In genomic region chr18:44548291-44549221, GRCh38 we compare ENCODE assay signal across 11 cellular contexts.
DNase-seq lines count a peak whose midpoint lies in the region; ATAC-seq and TF ChIP-seq lines count a peak whose summit lies in the region.
"Had no signal": no experiment of that assay in that cellular context is flagged by ENCODE, and none has a peak within 500 bp of the region (broad histone marks: within the 10 kb centered on the region; RNA-seq: fewer than 3 reads in every experiment).

No MANE protein-coding gene starts in this region.

- no peaks in the 10 kb centered on the region for H4K20me1 ChIP-seq in GM23248 (ENCODE audit: insufficient read depth)

- no peaks in the 10 kb centered on the region for H3K36me3 ChIP-seq in GM23248 (ENCODE audit: low read depth)
- H3K36me3 ChIP-seq: prostate gland had no signal

- in situ Hi-C loops in GM23248 (cut with MboI) = no loop called here

- H3K79me2 ChIP-seq in GM23248 (ENCODE audit: insufficient read depth) = no peaks in the 10 kb centered on the region

- no peak for TF ChIP-seq CTCF in fibroblast of mammary gland (conservative IDR thresholded peaks at IDR 0.05; ENCODE audit: control insufficient read depth, insufficient read depth, low read depth, low read length)

- intact Hi-C loops in sciatic nerve (cut with DNase I) = no loop called here

- H2AFZ ChIP-seq in GM23248 = 0 out of 2 replicates have a peak overlapping the region, but pooled peaks have one; percentile 10

- peaks cover 8% of the 10 kb centered on the region; the same call in 1 of the 2 replicates for H3K4me1 ChIP-seq in GM23248 (ENCODE audit: insufficient read depth)
- H3K4me1 ChIP-seq: prostate gland had no signal

- ATAC-seq in sciatic nerve = peak; percentile 92

- no peaks in the 10 kb centered on the region for H3K9me3 ChIP-seq in GM23248 (ENCODE audit: low read depth)
- H3K9me3 ChIP-seq: prostate gland had no signal

- H3K4me2 ChIP-seq in GM23248 (ENCODE audit: unreplicated experiment) = no peak overlapping the region

- no peak overlapping the region for H3K27ac ChIP-seq in GM23248
- H3K27ac ChIP-seq: prostate gland had no signal

- H3K9ac ChIP-seq in GM23248 = no peak overlapping the region

- H3K27me3 ChIP-seq in GM23248 (replicated peaks; ENCODE audit: insufficient read depth) = no peaks in the 10 kb centered on the region

- H3K9me2 ChIP-seq in GM23248 (ENCODE audit: insufficient read depth) = no peaks in the 10 kb centered on the region

- peak; percentile 56 for DNase-seq in GM23248
- peak; percentile 87 for DNase-seq in NOMO-1 treated with DMSO at 0.1 percent for 48 hours (lab: John Stamatoyannopoulos, UW; ENCODE audit: unreplicated experiment)
- DNase-seq in fibroblast of mammary gland (ENCODE audit: low read depth) = peak; percentile 79
- DNase-seq in sciatic nerve (ENCODE audit: low spot score) = no peak
- DNase-seq in activated CD4-positive, alpha-beta T cell treated with anti-CD3 and anti-CD28 coated beads for 1 hour = no peak
- DNase-seq in activated CD4-positive, alpha-beta T cell treated with anti-CD3 and anti-CD28 coated beads for 4 hours = no peak
- no peak for DNase-seq in NCI-H345 (lab: John Stamatoyannopoulos, UW)
- DNase-seq: activated CD4-positive, alpha-beta T cell treated with anti-CD3 and anti-CD28 coated beads, Interleukin-2, amount 10 ng/mL, durations not matched to agents 24 days and 14 days; activated effector memory CD4-positive, alpha-beta T cell treated with anti-CD3 and anti-CD28 coated beads, Interleukin-2, amount 50 U/mL, for 16 hours; NCI-H526 treated with DMSO at 0.1 percent for 48 hours had no signal

- no peak overlapping the region for H3K4me3 ChIP-seq in GM23248
- H3K4me3 ChIP-seq in fibroblast of mammary gland (ENCODE audit: control insufficient read depth, low read depth, low read length) = no peak overlapping the region
- H3K4me3 ChIP-seq: prostate gland had no signal

- peaks cover 11% of the 10 kb centered on the region for H3F3A ChIP-seq in GM23248 (ENCODE audit: insufficient read depth)

- 33 to 34% methylated on average over 7 of the region's 7 CpGs for WGBS in GM23248 (ENCODE audit: low coverage in 1 of 2, low lambda C conversion rate in 2 of 2, missing lambda C conversion rate in 2 of 2), 2 experiments

Comparison
In these comparisons a context has a peak if more than half of its experiments do, and no peak if none do; other contexts are left out.
1. DNase-seq: peak in GM23248 (single experiment), NOMO-1 treated with DMSO at 0.1 percent for 48 hours (single experiment) and fibroblast of mammary gland (single experiment); none in sciatic nerve (single experiment), activated CD4-positive, alpha-beta T cell treated with anti-CD3 and anti-CD28 coated beads for 1 hour (single experiment), activated CD4-positive, alpha-beta T cell treated with anti-CD3 and anti-CD28 coated beads for 4 hours (0 of 2) and NCI-H345 (single experiment).